13 cellular contexts compared by ENCODE assay signal in the genomic region with DNA sequence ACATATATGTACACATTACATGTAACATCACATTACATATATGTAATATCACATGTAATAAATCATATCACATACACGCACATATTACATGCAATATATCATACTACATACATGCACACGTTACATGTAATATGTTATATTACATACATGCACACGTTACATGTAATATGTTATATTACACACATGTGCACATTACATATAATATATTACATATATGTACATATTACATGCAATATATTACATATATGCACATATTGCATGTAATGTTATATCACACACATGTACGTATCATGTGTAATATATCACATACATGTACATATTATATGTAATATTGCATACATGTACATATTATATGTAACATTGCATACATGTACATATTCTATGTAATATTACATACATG.
"Had no signal": no experiment of that assay in that cellular context is flagged by ENCODE, and none has a peak within 500 bp of the region (broad histone marks: within the 10 kb centered on the region; RNA-seq: fewer than 3 reads in every experiment).

No MANE protein-coding gene starts in this region.

- DNase-seq: activated gamma-delta T cell, cerebellar nuclear complex, erythroblast, foreskin fibroblast, mammary epithelial cell, natural killer cell, ovary, psoas muscle had no signal

- H3K9me3 ChIP-seq: ovary, psoas muscle, right atrium auricular region, spleen, thoracic aorta, vagina had no signal

- H3K27me3 ChIP-seq: ovary, right atrium auricular region, spleen, vagina had no signal

- H3K27ac ChIP-seq: ovary, psoas muscle had no signal

- ATAC-seq: left ventricle myocardium superior, psoas muscle had no signal

- H3K36me3 ChIP-seq: ovary, right atrium auricular region, thoracic aorta, vagina had no signal

- H3K4me3 ChIP-seq: psoas muscle, right atrium auricular region had no signal
